In the genomic region with DNA sequence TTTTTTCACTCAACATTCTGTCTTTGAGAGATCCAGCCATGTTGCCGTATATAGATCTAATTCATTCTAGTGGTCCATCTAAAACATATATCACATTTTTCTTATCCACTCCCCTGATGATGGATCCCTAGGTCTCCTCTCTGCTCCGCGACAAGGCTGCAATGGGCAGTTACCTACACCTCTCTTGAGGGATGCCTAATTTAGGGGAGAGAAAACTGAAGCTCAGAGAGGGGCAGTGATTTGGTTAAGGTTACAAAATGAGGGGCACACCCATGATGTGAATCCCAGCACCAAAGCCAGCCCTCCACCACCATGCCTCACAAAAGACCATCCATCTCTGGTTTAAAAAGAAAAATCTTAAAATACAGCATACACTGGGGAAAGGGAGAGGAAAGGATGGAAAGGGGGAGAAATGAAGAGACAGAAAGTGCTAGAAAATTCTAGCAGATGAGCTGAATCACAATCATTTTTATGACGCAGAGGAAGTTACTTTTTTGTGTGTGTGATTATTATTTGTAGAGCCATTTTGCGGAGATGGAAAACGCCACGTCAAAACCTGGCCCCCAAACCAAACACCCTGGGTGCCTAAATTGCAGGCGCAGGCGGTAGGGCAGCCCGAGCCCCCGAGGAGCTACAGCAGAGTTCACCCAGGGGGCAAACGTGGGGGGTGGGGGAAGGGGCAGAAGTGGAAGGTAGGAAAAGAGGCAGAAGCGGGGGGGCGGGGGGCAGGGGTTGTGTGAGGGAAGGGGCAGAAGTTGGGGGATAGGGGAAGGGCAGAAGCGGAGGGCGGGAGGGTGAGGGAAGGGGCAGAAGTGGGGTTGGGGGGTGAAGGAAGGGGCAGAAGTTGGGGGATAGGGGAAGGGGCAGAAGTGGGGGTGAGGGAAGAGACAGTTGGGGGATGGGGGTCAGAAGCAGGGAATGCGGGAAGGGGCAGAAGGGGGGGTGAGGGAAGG, we compare ENCODE assay signal across 8 cellular contexts. TPM values are rescaled to one million over a fixed set of nuclear protein-coding genes. Genes with fewer than 3 reads are reported as not detected.
A peak's percentile ranks its signal among the peaks of the same experiment; 100 is the strongest.
DNase-seq lines count a peak whose midpoint lies in the region; ATAC-seq and TF ChIP-seq lines count a peak whose summit lies in the region.

No MANE protein-coding gene starts in this region.

- H3K36me3 ChIP-seq in left lung: peaks cover 0 to 7% of the 10 kb centered on the region in 2 donors

- peaks cover 22% of the 10 kb centered on the region for H3K36me3 Mint-ChIP-seq in activated T-cell treated with anti-CD3 and anti-CD28 coated beads, Interleukin-2, amount 50 U/mL, for 4 hours (ENCODE audit: insufficient read depth)
- H3K36me3 Mint-ChIP-seq in glutamatergic neuron (ENCODE audit: unreplicated experiment): peaks cover 3% of the 10 kb centered on the region

- no peaks in the 10 kb centered on the region for H3K27me3 ChIP-seq in left lung

- no peak for ATAC-seq in activated T-cell treated with anti-CD3 and anti-CD28 coated beads, Interleukin-2, amount 50 U/mL, for 4 hours
- no peak for ATAC-seq in GM21360 (IDR thresholded peaks at IDR 0.05; ENCODE audit: unreplicated experiment)
- no peak for ATAC-seq in left lung

- DNase-seq in NCI-H1436 (lab: John Stamatoyannopoulos, UW): peak; percentile 13
- no peak for DNase-seq in NCI-H1436 treated with DMSO at 0.1 percent for 48 hours (lab: John Stamatoyannopoulos, UW)
- DNase-seq in activated T-cell treated with anti-CD3 and anti-CD28 coated beads, Interleukin-2, amount 50 U/mL, for 4 hours: peak; percentile 27
- no peak for DNase-seq in glutamatergic neuron
- DNase-seq in stimulated activated naive CD4-positive, alpha-beta T cell (lab: John Stamatoyannopoulos, UW): peak in 4 of 6 experiments; percentile 9 to 29 (median 24)
- no peak for DNase-seq in superior temporal gyrus (ENCODE audit: extremely low spot score)
- DNase-seq in left lung: no peak

- TF ChIP-seq CTCF in glutamatergic neuron (IDR thresholded peaks at IDR 0.05; ENCODE audit: partially characterized antibody, unreplicated experiment): no peak
- no peak for TF ChIP-seq CTCF in left lung (IDR thresholded peaks at IDR 0.05)

- H3K9me3 ChIP-seq in left lung: no peaks in the 10 kb centered on the region

- peak overlapping the region in 1 of 2 donors; percentile 59 for H3K27ac ChIP-seq in left lung

- intact Hi-C loops in left lung (cut with DNase I): no loop called here

- peaks cover 35% of the 10 kb centered on the region for H3K4me1 Mint-ChIP-seq in activated T-cell treated with anti-CD3 and anti-CD28 coated beads, Interleukin-2, amount 50 U/mL, for 4 hours (ENCODE audit: low read depth)
- peaks cover 4% of the 10 kb centered on the region for H3K4me1 Mint-ChIP-seq in glutamatergic neuron (ENCODE audit: low read depth, unreplicated experiment)

- H3K9me3 Mint-ChIP-seq in activated T-cell treated with anti-CD3 and anti-CD28 coated beads, Interleukin-2, amount 50 U/mL, for 4 hours: no peaks in the 10 kb centered on the region
- H3K9me3 Mint-ChIP-seq in glutamatergic neuron (ENCODE audit: unreplicated experiment): peaks cover 13% of the 10 kb centered on the region

- H3K27ac Mint-ChIP-seq in glutamatergic neuron (ENCODE audit: unreplicated experiment): peak overlapping the region; percentile 64

- peak overlapping the region; percentile 82 for H3K4me3 Mint-ChIP-seq in activated T-cell treated with anti-CD3 and anti-CD28 coated beads, Interleukin-2, amount 50 U/mL, for 4 hours
- peak overlapping the region; percentile 82 for H3K4me3 Mint-ChIP-seq in glutamatergic neuron (ENCODE audit: unreplicated experiment)

- H3K4me1 ChIP-seq in left lung: no peaks in the 10 kb centered on the region

- no peaks in the 10 kb centered on the region for H3K27me3 Mint-ChIP-seq in activated T-cell treated with anti-CD3 and anti-CD28 coated beads, Interleukin-2, amount 50 U/mL, for 4 hours (ENCODE audit: low read depth)
- H3K27me3 Mint-ChIP-seq in glutamatergic neuron (ENCODE audit: unreplicated experiment): peaks cover 10% of the 10 kb centered on the region

- peak overlapping the region in 1 of 2 donors; percentile 61 for H3K4me3 ChIP-seq in left lung

RNA-seq across cellular contexts. Expression of a gene that starts 1.3 kb away (rescaled TPM):
- total RNA-seq in activated T-cell treated with anti-CD3 and anti-CD28 coated beads, Interleukin-2, amount 50 U/mL, for 4 hours: 10 to 100 TPM; 55.8 to 73.3 (median 69.3) TPM
- 10.2 TPM for total RNA-seq in glutamatergic neuron (ENCODE audit: unreplicated experiment)
- total RNA-seq in left lung: 10 to 100 TPM; 16.6 to 21.9 TPM

RNA-seq across cellular contexts. Expression of a gene that starts 13.0 kb away (rescaled TPM):
- total RNA-seq in activated T-cell treated with anti-CD3 and anti-CD28 coated beads, Interleukin-2, amount 50 U/mL, for 4 hours: 1 to 10 TPM; 3.4 to 4.1 (median 3.6) TPM
- total RNA-seq in glutamatergic neuron (ENCODE audit: unreplicated experiment) (20.0 TPM), left lung (1 to 10 TPM; 7.8 to 9.9 TPM)

RNA-seq across cellular contexts. Expression of a gene that starts 32.3 kb away (rescaled TPM):
- total RNA-seq in activated T-cell treated with anti-CD3 and anti-CD28 coated beads, Interleukin-2, amount 50 U/mL, for 4 hours: under 1 TPM in 1 of 3 donors, not detected in 2; 0.05 TPM
- total RNA-seq in glutamatergic neuron (ENCODE audit: unreplicated experiment): 85.3 TPM
- 1 to 10 TPM; 2.0 to 3.6 TPM for total RNA-seq in left lung

Comparison
In these comparisons a context has a peak if more than half of its experiments do, and no peak if none do; other contexts are left out.
1. DNase-seq: peak in NCI-H1436 (single experiment), activated T-cell treated with anti-CD3 and anti-CD28 coated beads, Interleukin-2, amount 50 U/mL, for 4 hours (single experiment) and stimulated activated naive CD4-positive, alpha-beta T cell (4 of 6); none in NCI-H1436 treated with DMSO at 0.1 percent for 48 hours (single experiment), glutamatergic neuron (single experiment), superior temporal gyrus (single experiment) and left lung (0 of 2).
2. RNA of a gene that starts 32.3 kb away (total RNA-seq): 85.3 TPM in glutamatergic neuron (single experiment); 2.0 to 3.6 TPM in left lung and 0.05 TPM in activated T-cell treated with anti-CD3 and anti-CD28 coated beads, Interleukin-2, amount 50 U/mL, for 4 hours; every median in the first group is over 10 times any median in the second.